Comparison of ENCODE assay signal across 20 cellular contexts in the genomic region with DNA sequence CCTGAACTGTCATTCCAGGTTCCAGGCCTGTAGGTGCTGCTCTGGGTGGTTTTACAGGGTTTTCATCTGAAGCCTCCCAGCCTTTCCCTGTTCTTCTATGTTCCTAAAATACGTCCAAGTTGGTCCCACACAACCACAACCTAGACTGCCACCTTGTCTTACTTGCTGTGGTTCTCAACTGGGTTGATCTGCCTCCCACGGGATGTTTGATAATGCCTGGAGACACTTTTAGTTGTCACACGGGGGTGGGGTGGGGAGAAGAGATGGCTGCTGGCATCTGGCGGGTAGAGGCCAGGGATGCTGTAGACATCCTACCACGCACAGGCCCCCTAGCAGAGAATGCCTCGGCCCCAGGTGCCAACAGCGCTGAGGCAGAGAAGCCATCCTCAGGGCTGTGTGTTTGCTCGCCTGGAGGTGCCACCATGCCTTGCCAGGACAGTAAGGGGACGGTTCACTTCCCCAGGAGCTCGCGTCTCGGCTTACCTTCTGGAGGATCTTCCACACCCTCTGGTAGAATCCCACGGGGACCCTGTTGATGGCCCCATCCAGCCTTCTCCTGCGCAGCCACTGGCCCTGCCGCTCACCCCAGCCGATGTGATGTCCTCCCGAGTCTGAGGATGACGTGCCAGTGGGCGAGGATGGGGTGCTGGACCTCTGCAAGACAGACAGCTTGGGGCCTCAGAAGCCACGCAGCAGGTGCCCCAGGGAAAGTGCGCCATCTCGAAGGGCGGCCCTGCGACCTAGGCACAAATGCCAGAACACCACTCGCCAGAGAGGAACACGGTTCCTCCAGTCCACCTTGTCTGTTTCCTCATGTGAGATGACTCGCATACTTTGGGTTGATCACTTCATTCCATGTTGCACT.
"Had no signal": no experiment of that assay in that cellular context is flagged by ENCODE, and none has a peak within 500 bp of the region (broad histone marks: within the 10 kb centered on the region; RNA-seq: fewer than 3 reads in every experiment).

No MANE protein-coding gene starts in this region.

- H3K36me3 ChIP-seq: lower lobe of right lung, upper lobe of right lung had no signal

- H3K9me3 Mint-ChIP-seq: activated CD4-positive, alpha-beta T cell treated with anti-CD3 and anti-CD28 coated beads, Interleukin-2, amount 10 ng/mL, durations not matched to agents 7 days and 5 days; activated naive CD4-positive, alpha-beta T cell treated with anti-CD3 and anti-CD28 coated beads, Interleukin-2, amount 50 U/mL, for 24 hours; activated T-cell treated with anti-CD3 and anti-CD28 coated beads, Interleukin-2, amount 50 U/mL, for 4 hours; stimulated activated naive CD8-positive, alpha-beta T cell treated with anti-CD3 and anti-CD28 coated beads, Interleukin-15, Interleukin-2, amounts not matched to agents 100 ng/mL and 50 ng/mL, for 24 hours had no signal

- H3K4me3 ChIP-seq: lower lobe of right lung, skin epidermis, suprapubic skin, upper lobe of right lung had no signal

- H3K9me3 ChIP-seq: lower lobe of right lung, suprapubic skin, upper lobe of right lung had no signal

- DNase-seq: activated CD4-positive, alpha-beta T cell treated with anti-CD3 and anti-CD28 coated beads, Interleukin-2, amount 10 ng/mL, durations not matched to agents 7 days and 5 days; activated CD8-positive, alpha-beta memory T cell treated with anti-CD3 and anti-CD28 coated beads, Interleukin-2, amount 50 U/mL, for 4 hours; activated effector memory CD4-positive, alpha-beta T cell treated with anti-CD3 and anti-CD28 coated beads, Interleukin-2, amount 50 U/mL, for 16 hours; activated T-cell treated with anti-CD3 and anti-CD28 coated beads, Interleukin-2, amount 50 U/mL, for 4 hours; foreskin fibroblast; islet precursor cell; left colon; lower lobe of right lung; midbrain; nephron progenitor cell; right cardiac atrium; stimulated activated CD4-positive, alpha-beta T cell treated with anti-CD3 and anti-CD28 coated beads, Interleukin-15, amount 100 ng/mL, for 24 hours; stimulated activated CD4-positive, alpha-beta T cell treated with anti-CD3 and anti-CD28 coated beads, Interleukin-2, amount 100 ng/mL, for 48 hours; upper lobe of right lung had no signal

- H3K4me1 Mint-ChIP-seq: nephron progenitor cell had no signal

- H3K4me3 Mint-ChIP-seq: activated CD4-positive, alpha-beta T cell treated with anti-CD3 and anti-CD28 coated beads, Interleukin-2, amount 10 ng/mL, durations not matched to agents 7 days and 5 days; activated naive CD4-positive, alpha-beta T cell treated with anti-CD3 and anti-CD28 coated beads, Interleukin-2, amount 50 U/mL, for 24 hours; activated T-cell treated with anti-CD3 and anti-CD28 coated beads, Interleukin-2, amount 50 U/mL, for 4 hours; nephron progenitor cell; stimulated activated naive CD8-positive, alpha-beta T cell treated with anti-CD3 and anti-CD28 coated beads, Interleukin-15, Interleukin-2, amounts not matched to agents 100 ng/mL and 50 ng/mL, for 24 hours had no signal

- ATAC-seq: activated CD4-positive, CD25-positive, alpha-beta regulatory T cell treated with anti-CD3 and anti-CD28 coated beads, Interleukin-2, amount 50 U/mL, for 24 hours; activated T-cell treated with anti-CD3 and anti-CD28 coated beads, Interleukin-2, amount 50 U/mL, for 4 hours; left colon; lower lobe of right lung; right cardiac atrium; upper lobe of right lung had no signal

- H3K27me3 Mint-ChIP-seq: activated CD4-positive, alpha-beta T cell treated with anti-CD3 and anti-CD28 coated beads, Interleukin-2, amount 10 ng/mL, durations not matched to agents 7 days and 5 days; activated naive CD4-positive, alpha-beta T cell treated with anti-CD3 and anti-CD28 coated beads, Interleukin-2, amount 50 U/mL, for 24 hours; progenitor cell of endocrine pancreas; stimulated activated naive CD8-positive, alpha-beta T cell treated with anti-CD3 and anti-CD28 coated beads, Interleukin-15, Interleukin-2, amounts not matched to agents 100 ng/mL and 50 ng/mL, for 24 hours had no signal

- H3K4me1 ChIP-seq: lower lobe of right lung, upper lobe of right lung had no signal

- H3K27ac ChIP-seq: lower lobe of right lung, skin epidermis, suprapubic skin had no signal

- H3K27me3 ChIP-seq: suprapubic skin, upper lobe of right lung had no signal

- H3K36me3 Mint-ChIP-seq: activated naive CD4-positive, alpha-beta T cell treated with anti-CD3 and anti-CD28 coated beads, Interleukin-2, amount 50 U/mL, for 24 hours had no signal

- H3K27ac Mint-ChIP-seq: activated CD4-positive, alpha-beta T cell treated with anti-CD3 and anti-CD28 coated beads, Interleukin-2, amount 10 ng/mL, durations not matched to agents 7 days and 5 days; activated naive CD4-positive, alpha-beta T cell treated with anti-CD3 and anti-CD28 coated beads, Interleukin-2, amount 50 U/mL, for 24 hours; nephron progenitor cell; stimulated activated naive CD8-positive, alpha-beta T cell treated with anti-CD3 and anti-CD28 coated beads, Interleukin-15, Interleukin-2, amounts not matched to agents 100 ng/mL and 50 ng/mL, for 24 hours had no signal
